ENCODE assay signal across 1 cellular context in the genomic region with DNA sequence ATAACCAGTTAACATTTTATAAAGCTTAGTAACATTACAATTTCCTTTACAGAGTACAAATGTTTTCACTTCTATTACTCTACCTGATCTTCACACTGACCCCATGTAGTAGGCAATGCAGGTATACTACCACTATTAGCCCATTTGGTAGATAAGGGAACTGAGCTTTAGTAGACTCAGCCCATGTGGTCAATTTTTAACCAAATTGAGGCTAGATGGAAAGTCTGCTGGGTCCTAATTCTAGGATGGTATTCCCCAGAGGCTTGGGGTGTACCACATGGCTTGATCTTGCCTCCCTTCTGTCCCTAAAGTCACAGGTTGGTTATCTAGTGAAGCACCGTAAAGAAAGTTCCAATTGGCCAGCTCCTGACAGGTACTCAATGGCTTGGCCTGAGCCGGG.
A peak's percentile ranks its signal among the peaks of the same experiment; 100 is the strongest.
TF ChIP-seq lines count a peak whose summit lies in the region.

No MANE protein-coding gene starts in this region.

TF ChIP-seq in GM12878, 131 proteins besides CTCF, POLR2A, EP300 and RAD21 (continued from another document and continues in another):
- TF ChIP-seq E4F1 (IDR thresholded peaks at IDR 0.05; ENCODE audit: borderline replicate concordance, partially characterized antibody) = no peak
- TF ChIP-seq PKNOX1 (IDR thresholded peaks at IDR 0.05) = no peak
- no peak for TF ChIP-seq NR2C1 (IDR thresholded peaks at IDR 0.05)
- TF ChIP-seq, protein P1, sequence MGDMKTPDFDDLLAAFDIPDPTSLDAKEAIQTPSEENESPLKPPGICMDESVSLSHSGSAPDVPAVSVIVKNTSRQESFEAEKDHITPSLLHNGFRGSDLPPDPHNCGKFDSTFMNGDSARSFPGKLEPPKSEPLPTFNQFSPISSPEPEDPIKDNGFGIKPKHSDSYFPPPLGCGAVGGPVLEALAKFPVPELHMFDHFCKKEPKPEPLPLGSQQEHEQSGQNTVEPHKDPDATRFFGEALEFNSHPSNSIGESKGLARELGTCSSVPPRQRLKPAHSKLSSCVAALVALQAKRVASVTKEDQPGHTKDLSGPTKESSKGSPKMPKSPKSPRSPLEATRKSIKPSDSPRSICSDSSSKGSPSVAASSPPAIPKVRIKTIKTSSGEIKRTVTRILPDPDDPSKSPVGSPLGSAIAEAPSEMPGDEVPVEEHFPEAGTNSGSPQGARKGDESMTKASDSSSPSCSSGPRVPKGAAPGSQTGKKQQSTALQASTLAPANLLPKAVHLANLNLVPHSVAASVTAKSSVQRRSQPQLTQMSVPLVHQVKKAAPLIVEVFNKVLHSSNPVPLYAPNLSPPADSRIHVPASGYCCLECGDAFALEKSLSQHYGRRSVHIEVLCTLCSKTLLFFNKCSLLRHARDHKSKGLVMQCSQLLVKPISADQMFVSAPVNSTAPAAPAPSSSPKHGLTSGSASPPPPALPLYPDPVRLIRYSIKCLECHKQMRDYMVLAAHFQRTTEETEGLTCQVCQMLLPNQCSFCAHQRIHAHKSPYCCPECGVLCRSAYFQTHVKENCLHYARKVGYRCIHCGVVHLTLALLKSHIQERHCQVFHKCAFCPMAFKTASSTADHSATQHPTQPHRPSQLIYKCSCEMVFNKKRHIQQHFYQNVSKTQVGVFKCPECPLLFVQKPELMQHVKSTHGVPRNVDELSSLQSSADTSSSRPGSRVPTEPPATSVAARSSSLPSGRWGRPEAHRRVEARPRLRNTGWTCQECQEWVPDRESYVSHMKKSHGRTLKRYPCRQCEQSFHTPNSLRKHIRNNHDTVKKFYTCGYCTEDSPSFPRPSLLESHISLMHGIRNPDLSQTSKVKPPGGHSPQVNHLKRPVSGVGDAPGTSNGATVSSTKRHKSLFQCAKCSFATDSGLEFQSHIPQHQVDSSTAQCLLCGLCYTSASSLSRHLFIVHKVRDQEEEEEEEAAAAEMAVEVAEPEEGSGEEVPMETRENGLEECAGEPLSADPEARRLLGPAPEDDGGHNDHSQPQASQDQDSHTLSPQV (IDR thresholded peaks at IDR 0.05) = no peak
- no peak for TF ChIP-seq E2F4 (IDR thresholded peaks at IDR 0.05; ENCODE audit: low read depth, low read length)
- peak; percentile 67 for TF ChIP-seq MTA2 (IDR thresholded peaks at IDR 0.05; ENCODE audit: low read depth)
- no peak for TF ChIP-seq ATF2 (IDR thresholded peaks at IDR 0.05; ENCODE audit: low read length)
- no peak for TF ChIP-seq CHD2 (IDR thresholded peaks at IDR 0.05; ENCODE audit: borderline replicate concordance, low read depth, low read length)
- TF ChIP-seq HDAC6 (IDR thresholded peaks at IDR 0.05; ENCODE audit: unreplicated experiment) = no peak
- TF ChIP-seq ZBED1 (IDR thresholded peaks at IDR 0.05; ENCODE audit: borderline replicate concordance) = no peak
- TF ChIP-seq GATAD2B (conservative IDR thresholded peaks at IDR 0.05; ENCODE audit: low read depth) = no peak
- TF ChIP-seq, protein P2, sequence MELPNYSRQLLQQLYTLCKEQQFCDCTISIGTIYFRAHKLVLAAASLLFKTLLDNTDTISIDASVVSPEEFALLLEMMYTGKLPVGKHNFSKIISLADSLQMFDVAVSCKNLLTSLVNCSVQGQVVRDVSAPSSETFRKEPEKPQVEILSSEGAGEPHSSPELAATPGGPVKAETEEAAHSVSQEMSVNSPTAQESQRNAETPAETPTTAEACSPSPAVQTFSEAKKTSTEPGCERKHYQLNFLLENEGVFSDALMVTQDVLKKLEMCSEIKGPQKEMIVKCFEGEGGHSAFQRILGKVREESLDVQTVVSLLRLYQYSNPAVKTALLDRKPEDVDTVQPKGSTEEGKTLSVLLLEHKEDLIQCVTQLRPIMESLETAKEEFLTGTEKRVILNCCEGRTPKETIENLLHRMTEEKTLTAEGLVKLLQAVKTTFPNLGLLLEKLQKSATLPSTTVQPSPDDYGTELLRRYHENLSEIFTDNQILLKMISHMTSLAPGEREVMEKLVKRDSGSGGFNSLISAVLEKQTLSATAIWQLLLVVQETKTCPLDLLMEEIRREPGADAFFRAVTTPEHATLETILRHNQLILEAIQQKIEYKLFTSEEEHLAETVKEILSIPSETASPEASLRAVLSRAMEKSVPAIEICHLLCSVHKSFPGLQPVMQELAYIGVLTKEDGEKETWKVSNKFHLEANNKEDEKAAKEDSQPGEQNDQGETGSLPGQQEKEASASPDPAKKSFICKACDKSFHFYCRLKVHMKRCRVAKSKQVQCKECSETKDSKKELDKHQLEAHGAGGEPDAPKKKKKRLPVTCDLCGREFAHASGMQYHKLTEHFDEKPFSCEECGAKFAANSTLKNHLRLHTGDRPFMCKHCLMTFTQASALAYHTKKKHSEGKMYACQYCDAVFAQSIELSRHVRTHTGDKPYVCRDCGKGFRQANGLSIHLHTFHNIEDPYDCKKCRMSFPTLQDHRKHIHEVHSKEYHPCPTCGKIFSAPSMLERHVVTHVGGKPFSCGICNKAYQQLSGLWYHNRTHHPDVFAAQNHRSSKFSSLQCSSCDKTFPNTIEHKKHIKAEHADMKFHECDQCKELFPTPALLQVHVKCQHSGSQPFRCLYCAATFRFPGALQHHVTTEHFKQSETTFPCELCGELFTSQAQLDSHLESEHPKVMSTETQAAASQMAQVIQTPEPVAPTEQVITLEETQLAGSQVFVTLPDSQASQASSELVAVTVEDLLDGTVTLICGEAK (IDR thresholded peaks at IDR 0.05; ENCODE audit: borderline replicate concordance) = no peak
- no peak for TF ChIP-seq SMC3 (IDR thresholded peaks at IDR 0.05; ENCODE audit: borderline replicate concordance, low read length)
- no peak for TF ChIP-seq ZNF622 (IDR thresholded peaks at IDR 0.05)
- TF ChIP-seq GABPA (IDR thresholded peaks at IDR 0.05; ENCODE audit: low read depth) = no peak
- no peak for TF ChIP-seq FOS (IDR thresholded peaks at IDR 0.05; ENCODE audit: borderline replicate concordance, extremely low read depth, insufficient read length)
- TF ChIP-seq HDGF (IDR thresholded peaks at IDR 0.05) = no peak
- no peak for TF ChIP-seq ZNF274 (IDR thresholded peaks at IDR 0.05; ENCODE audit: insufficient read depth, insufficient read length)
- peak; percentile 29 to 30; a peak in 2 of 4 replicates for TF ChIP-seq IKZF2 (IDR thresholded peaks at IDR 0.05)
- TF ChIP-seq, protein P3, sequence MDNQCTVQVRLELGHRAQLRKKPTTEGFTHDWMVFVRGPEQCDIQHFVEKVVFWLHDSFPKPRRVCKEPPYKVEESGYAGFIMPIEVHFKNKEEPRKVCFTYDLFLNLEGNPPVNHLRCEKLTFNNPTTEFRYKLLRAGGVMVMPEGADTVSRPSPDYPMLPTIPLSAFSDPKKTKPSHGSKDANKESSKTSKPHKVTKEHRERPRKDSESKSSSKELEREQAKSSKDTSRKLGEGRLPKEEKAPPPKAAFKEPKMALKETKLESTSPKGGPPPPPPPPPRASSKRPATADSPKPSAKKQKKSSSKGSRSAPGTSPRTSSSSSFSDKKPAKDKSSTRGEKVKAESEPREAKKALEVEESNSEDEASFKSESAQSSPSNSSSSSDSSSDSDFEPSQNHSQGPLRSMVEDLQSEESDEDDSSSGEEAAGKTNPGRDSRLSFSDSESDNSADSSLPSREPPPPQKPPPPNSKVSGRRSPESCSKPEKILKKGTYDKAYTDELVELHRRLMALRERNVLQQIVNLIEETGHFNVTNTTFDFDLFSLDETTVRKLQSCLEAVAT (IDR thresholded peaks at IDR 0.05) = peak; percentile 57
- no peak for TF ChIP-seq ZNF207 (IDR thresholded peaks at IDR 0.05; ENCODE audit: borderline replicate concordance)
- TF ChIP-seq PAX5 (IDR thresholded peaks at IDR 0.05; ENCODE audit: borderline replicate concordance, low read depth, low read length) = peak; percentile 43; the same call in 1 of the 2 replicates
- TF ChIP-seq BCL3 (IDR thresholded peaks at IDR 0.05; ENCODE audit: borderline replicate concordance, insufficient read depth, low read depth, low read length, poor library complexity, severe bottlenecking) = no peak
- no peak for TF ChIP-seq WRNIP1 (IDR thresholded peaks at IDR 0.05; ENCODE audit: borderline replicate concordance, low read depth, low read length)
- peak; percentile 36; the same call in 1 of the 3 replicates for TF ChIP-seq POU2F2 (IDR thresholded peaks at IDR 0.05; ENCODE audit: borderline replicate concordance, low read depth, low read length)
- no peak for TF ChIP-seq BMI1 (IDR thresholded peaks at IDR 0.05; ENCODE audit: borderline replicate concordance)
- peak; percentile 47; the same call in 1 of the 2 replicates for TF ChIP-seq NR2F1 (conservative IDR thresholded peaks at IDR 0.05)
- no peak for TF ChIP-seq TBL1XR1 (IDR thresholded peaks at IDR 0.05; ENCODE audit: low read depth, low read length)
- no peak for TF ChIP-seq RFX5 (IDR thresholded peaks at IDR 0.05; ENCODE audit: low read depth, low read length)
- TF ChIP-seq RAD51 (IDR thresholded peaks at IDR 0.05) = peak; percentile 71; the same call in 1 of the 2 replicates
- TF ChIP-seq, protein P4, sequence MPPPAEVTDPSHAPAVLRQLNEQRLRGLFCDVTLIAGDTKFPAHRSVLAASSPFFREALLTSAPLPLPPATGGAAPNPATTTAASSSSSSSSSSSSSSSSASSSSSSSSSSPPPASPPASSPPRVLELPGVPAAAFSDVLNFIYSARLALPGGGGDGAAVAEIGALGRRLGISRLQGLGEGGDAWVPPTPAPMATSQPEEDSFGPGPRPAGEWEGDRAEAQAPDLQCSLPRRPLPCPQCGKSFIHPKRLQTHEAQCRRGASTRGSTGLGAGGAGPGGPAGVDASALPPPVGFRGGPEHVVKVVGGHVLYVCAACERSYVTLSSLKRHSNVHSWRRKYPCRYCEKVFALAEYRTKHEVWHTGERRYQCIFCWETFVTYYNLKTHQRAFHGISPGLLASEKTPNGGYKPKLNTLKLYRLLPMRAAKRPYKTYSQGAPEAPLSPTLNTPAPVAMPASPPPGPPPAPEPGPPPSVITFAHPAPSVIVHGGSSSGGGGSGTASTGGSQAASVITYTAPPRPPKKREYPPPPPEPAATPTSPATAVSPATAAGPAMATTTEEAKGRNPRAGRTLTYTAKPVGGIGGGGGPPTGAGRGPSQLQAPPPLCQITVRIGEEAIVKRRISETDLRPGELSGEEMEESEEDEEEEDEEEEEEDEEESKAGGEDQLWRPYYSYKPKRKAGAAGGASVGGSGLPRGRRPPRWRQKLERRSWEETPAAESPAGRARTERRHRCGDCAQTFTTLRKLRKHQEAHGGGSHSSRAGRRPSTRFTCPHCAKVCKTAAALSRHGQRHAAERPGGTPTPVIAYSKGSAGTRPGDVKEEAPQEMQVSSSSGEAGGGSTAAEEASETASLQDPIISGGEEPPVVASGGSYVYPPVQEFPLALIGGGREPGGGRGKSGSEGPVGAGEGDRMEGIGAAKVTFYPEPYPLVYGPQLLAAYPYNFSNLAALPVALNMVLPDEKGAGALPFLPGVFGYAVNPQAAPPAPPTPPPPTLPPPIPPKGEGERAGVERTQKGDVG (CRISPR knock-in tag; IDR thresholded peaks at IDR 0.05) = no peak
- no peak for TF ChIP-seq TAF1 (IDR thresholded peaks at IDR 0.05; ENCODE audit: borderline replicate concordance, low read depth, low read length)
- TF ChIP-seq, protein P5, sequence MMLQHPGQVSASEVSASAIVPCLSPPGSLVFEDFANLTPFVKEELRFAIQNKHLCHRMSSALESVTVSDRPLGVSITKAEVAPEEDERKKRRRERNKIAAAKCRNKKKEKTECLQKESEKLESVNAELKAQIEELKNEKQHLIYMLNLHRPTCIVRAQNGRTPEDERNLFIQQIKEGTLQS (IDR thresholded peaks at IDR 0.05; ENCODE audit: borderline replicate concordance, extremely low read depth, low read depth, low read length) = no peak
- no peak for TF ChIP-seq SUZ12 (IDR thresholded peaks at IDR 0.05; ENCODE audit: unreplicated experiment)
- TF ChIP-seq SRF (IDR thresholded peaks at IDR 0.05; ENCODE audit: low read depth in 2 of 2, low read length in 2 of 2) = no peak
